Comparison of ENCODE assay signal across 28 cellular contexts in genomic region chr12:108614639-108615038, GRCh38. TPM values are rescaled to one million over a fixed set of nuclear protein-coding genes. Genes with fewer than 3 reads are reported as not detected.
DNase-seq lines count a peak whose midpoint lies in the region; ATAC-seq, FAIRE-seq and TF ChIP-seq lines count a peak whose summit lies in the region.
"Had no signal": no experiment of that assay in that cellular context is flagged by ENCODE, and none has a peak within 500 bp of the region (broad histone marks: within the 10 kb centered on the region; RNA-seq: fewer than 3 reads in every experiment).

No MANE protein-coding gene starts in this region.

- H3K23me2 ChIP-seq in H1 (ENCODE audit: low read depth, low read length) = no peaks in the 10 kb centered on the region

- H3K36me3 ChIP-seq in H1 (ENCODE audit: control insufficient read depth in 2 of 4, insufficient read depth in 4 of 4, low read length in 3 of 4) (no peaks in the 10 kb centered on the region), trophoblast cell (ENCODE audit: control insufficient read depth in 1 of 2, insufficient read depth in 2 of 2, low read length in 2 of 2) (no peaks in the 10 kb centered on the region), heart right ventricle (no peaks in the 10 kb centered on the region)
- H3K36me3 ChIP-seq: adrenal gland, MG63, right atrium auricular region had no signal

- TF ChIP-seq RAD21 in H1 (IDR thresholded peaks at IDR 0.05 in 1 of 2, conservative IDR thresholded peaks at IDR 0.05 in 1 of 2; ENCODE audit: low read depth in 2 of 2, low read length in 2 of 2) = no peak

- no peak for TF ChIP-seq EP300 in H1 (IDR thresholded peaks at IDR 0.05; ENCODE audit: borderline replicate concordance in 1 of 2, low read depth in 2 of 2, low read length in 2 of 2)

- H3K27me3 ChIP-seq in H1 (replicated peaks in 1 of 4; ENCODE audit: control insufficient read depth in 3 of 4, extremely low read depth in 1 of 4, insufficient read depth in 3 of 4, low read length in 3 of 4) = no peaks in the 10 kb centered on the region
- no peaks in the 10 kb centered on the region for H3K27me3 ChIP-seq in trophoblast cell (ENCODE audit: insufficient read depth, low read length)
- no peaks in the 10 kb centered on the region for H3K27me3 ChIP-seq in heart right ventricle
- H3K27me3 ChIP-seq: adrenal gland, body of pancreas, MG63, right atrium auricular region had no signal

- H3K27ac ChIP-seq in H1 (ENCODE audit: low read depth, low read length) (no peak overlapping the region), trophoblast cell (ENCODE audit: low read depth, low read length) (no peak overlapping the region), heart right ventricle (no peak overlapping the region)
- H3K27ac ChIP-seq: adrenal gland, body of pancreas, right atrium auricular region had no signal

- peaks cover 38% of the 10 kb centered on the region for H3K4me1 Mint-ChIP-seq in activated CD8-positive, alpha-beta T cell treated with anti-CD3 and anti-CD28 coated beads, Interleukin-2, amount 10 ng/mL, durations not matched to agents 7 days and 5 days (ENCODE audit: low read depth)
- peaks cover 46% of the 10 kb centered on the region for H3K4me1 Mint-ChIP-seq in activated CD8-positive, alpha-beta T cell treated with anti-CD3 and anti-CD28 coated beads for 36 hours (ENCODE audit: low read depth)
- peaks cover 24 to 41% (median 33%) of the 10 kb centered on the region in 3 donors for H3K4me1 Mint-ChIP-seq in IgD-negative memory B cell

- no peak overlapping the region for H3K9ac ChIP-seq in H1 (replicated peaks in 1 of 4; ENCODE audit: extremely low read depth in 1 of 4, low read depth in 3 of 4, low read length in 3 of 4)
- H3K9ac ChIP-seq in trophoblast cell (ENCODE audit: low read length) = no peak overlapping the region

- TF ChIP-seq CTCF in activated CD8-positive, alpha-beta T cell treated with anti-CD3 and anti-CD28 coated beads for 36 hours (IDR thresholded peaks at IDR 0.05) = no peak
- TF ChIP-seq CTCF in H1 (IDR thresholded peaks at IDR 0.05; ENCODE audit: control extremely low read depth in 1 of 3, insufficient read depth in 1 of 3, low read depth in 1 of 3, low read length in 3 of 3) (no peak), heart right ventricle (IDR thresholded peaks at IDR 0.05) (no peak)

- H4K12ac ChIP-seq in trophoblast cell (ENCODE audit: low read depth, low read length) = no peak overlapping the region

- CTCF ChIA-PET in activated CD8-positive, alpha-beta T cell treated with anti-CD3 and anti-CD28 coated beads, Interleukin-2, amount 10 ng/mL, durations not matched to agents 7 days and 5 days (lab: Charles Lee) = interaction anchor here (7.4 to 10.9 kb wide), 2 partner anchors 17 to 46 kb away, joined by 250 to 574 read pairs; partner anchors contain the start of genes ISCU, SART3 and SELPLG
- CTCF ChIA-PET in activated CD8-positive, alpha-beta T cell treated with anti-CD3 and anti-CD28 coated beads for 36 hours (lab: Charles Lee) = interaction anchor here (7.6 to 15.6 kb wide), 2 partner anchors 18 to 48 kb away, joined by 245 to 645 read pairs; partner anchors contain the start of genes ISCU, SART3 and SELPLG
- CTCF ChIA-PET in H1 (lab: Charles Lee; ENCODE audit: partially characterized antibody) = interaction anchor here (0.6 to 22.5 kb wide), 7 partner anchors 8 to 477 kb away, joined by 3 to 523 read pairs (median 3); partner anchors contain the start of genes ISCU, SART3 and SELPLG

- no peak overlapping the region for H2BK20ac ChIP-seq in H1 (ENCODE audit: low read length)

- intact Hi-C loops in activated CD8-positive, alpha-beta T cell treated with anti-CD3 and anti-CD28 coated beads for 36 hours (cut with micrococcal nuclease) = no loop called here
- intact Hi-C loops in heart right ventricle (cut with DNase I) = loop anchor here in 5 of 10 donors (2.0 to 10.0 kb wide), 4 partner anchors 42 to 480 kb away; partner anchors contain the start of genes ALKBH2 (in 1 of the 5) and UNG (in 1 of the 5)

- H3K27me3 Mint-ChIP-seq in activated CD8-positive, alpha-beta T cell treated with anti-CD3 and anti-CD28 coated beads, Interleukin-2, amount 10 ng/mL, durations not matched to agents 7 days and 5 days (ENCODE audit: low read depth) = no peaks in the 10 kb centered on the region
- no peaks in the 10 kb centered on the region for H3K27me3 Mint-ChIP-seq in activated CD8-positive, alpha-beta T cell treated with anti-CD3 and anti-CD28 coated beads for 36 hours
- H3K27me3 Mint-ChIP-seq in IgD-negative memory B cell = peaks cover 3% of the 10 kb centered on the region

- peak overlapping the region; percentile 2 for H3K27ac Mint-ChIP-seq in activated CD8-positive, alpha-beta T cell treated with anti-CD3 and anti-CD28 coated beads, Interleukin-2, amount 10 ng/mL, durations not matched to agents 7 days and 5 days
- no peak overlapping the region for H3K27ac Mint-ChIP-seq in activated CD8-positive, alpha-beta T cell treated with anti-CD3 and anti-CD28 coated beads for 36 hours
- peak overlapping the region; percentile 20 to 76 (median 65) for H3K27ac Mint-ChIP-seq in IgD-negative memory B cell
- H3K27ac Mint-ChIP-seq: H9, type B pancreatic cell had no signal

- 85% methylated on average over 6 of the region's 6 CpGs; no CpG with 5 or more reads in 1 of the 2 experiments for WGBS in H1 (ENCODE audit: extremely low coverage in 1 of 2, insufficient coverage in 1 of 2, insufficient read length in 1 of 2, insufficient replicate concordance in 2 of 2, low coverage in 1 of 2, low lambda C conversion rate in 2 of 2, missing lambda C conversion rate in 1 of 2), 2 experiments
- WGBS in trophoblast cell (ENCODE audit: extremely low coverage, insufficient coverage, insufficient read length) = no CpG with 5 or more reads among the region's 6 CpGs
- 91% methylated on average over 6 of the region's 6 CpGs for WGBS in heart right ventricle, 2 donors

- FAIRE-seq in H1 (lab: Jason Lieb, UNC) = no peak
- FAIRE-seq: GM19239, RCC 7860 had no signal

- H3K4me3 ChIP-seq in H1 (ENCODE audit: extremely low read depth in 1 of 4, insufficient read depth in 2 of 4, low read depth in 3 of 4, low read length in 4 of 4) (no peak overlapping the region), trophoblast cell (ENCODE audit: low read depth, low read length) (no peak overlapping the region), heart right ventricle (no peak overlapping the region)
- H3K4me3 ChIP-seq: adrenal gland, body of pancreas, MG63, right atrium auricular region had no signal

- H2AFZ ChIP-seq in H1 (ENCODE audit: low read length) (no peak overlapping the region), trophoblast cell (ENCODE audit: insufficient read depth, low read length, poor library complexity) (no peak overlapping the region)

- no peak overlapping the region for H3K56ac ChIP-seq in H1 (replicated peaks; ENCODE audit: insufficient read length, low read depth, low read length)

- no peak for TF ChIP-seq POLR2A in H1 (IDR thresholded peaks at IDR 0.05; ENCODE audit: control extremely low read depth in 1 of 2, low read depth in 2 of 2, low read length in 2 of 2)

- no peak overlapping the region for H4K91ac ChIP-seq in H1 (replicated peaks; ENCODE audit: insufficient read length, low read length)
- peak overlapping the region; percentile 95 for H4K91ac ChIP-seq in trophoblast cell (ENCODE audit: low read depth, low read length)

- no peak overlapping the region for H3K23ac ChIP-seq in H1 (ENCODE audit: insufficient read length)
- H3K23ac ChIP-seq in trophoblast cell (ENCODE audit: low read length) = no peak overlapping the region

- H4K20me1 ChIP-seq in H1 (replicated peaks in 1 of 2; ENCODE audit: control insufficient read depth in 1 of 2, insufficient read depth in 2 of 2, low read length in 2 of 2) = no peaks in the 10 kb centered on the region

- H3K79me2 ChIP-seq in H1 (ENCODE audit: control insufficient read depth in 1 of 2, insufficient read depth in 2 of 2, low read length in 2 of 2) (no peaks in the 10 kb centered on the region), trophoblast cell (ENCODE audit: control insufficient read depth, insufficient read depth, low read length, poor library complexity) (peaks cover 5% of the 10 kb centered on the region)

- H3K4me1 ChIP-seq in H1 (replicated peaks in 1 of 4; ENCODE audit: control insufficient read depth in 3 of 4, insufficient read depth in 4 of 4, low read length in 3 of 4) = peaks cover 0 to 9% (median 4%) of the 10 kb centered on the region in 4 experiments; a peak in 5 of 7 replicates
- peaks cover 20 to 38% of the 10 kb centered on the region in 2 experiments for H3K4me1 ChIP-seq in trophoblast cell (ENCODE audit: control insufficient read depth in 1 of 2, insufficient read depth in 2 of 2, low read length in 2 of 2)
- H3K4me1 ChIP-seq in heart right ventricle = peaks cover 0 to 50% (median 10%) of the 10 kb centered on the region in 9 donors
- H3K4me1 ChIP-seq: body of pancreas had no signal

- H3K9me3 Mint-ChIP-seq in activated CD8-positive, alpha-beta T cell treated with anti-CD3 and anti-CD28 coated beads, Interleukin-2, amount 10 ng/mL, durations not matched to agents 7 days and 5 days (ENCODE audit: insufficient read depth) = peaks cover 8% of the 10 kb centered on the region
- peaks cover 15% of the 10 kb centered on the region for H3K9me3 Mint-ChIP-seq in activated CD8-positive, alpha-beta T cell treated with anti-CD3 and anti-CD28 coated beads for 36 hours
- peaks cover 0 to 7% (median 4%) of the 10 kb centered on the region in 3 donors for H3K9me3 Mint-ChIP-seq in IgD-negative memory B cell
- H3K9me3 Mint-ChIP-seq: type B pancreatic cell had no signal

- no peak overlapping the region for H4K8ac ChIP-seq in H1 (ENCODE audit: extremely low read depth, insufficient read depth, low read length)
- no peak overlapping the region for H4K8ac ChIP-seq in trophoblast cell (ENCODE audit: low read depth, low read length)

- no peak overlapping the region for H2BK15ac ChIP-seq in H1 (ENCODE audit: low read length)

- POLR2A ChIA-PET in activated CD8-positive, alpha-beta T cell treated with anti-CD3 and anti-CD28 coated beads, Interleukin-2, amount 10 ng/mL, durations not matched to agents 7 days and 5 days (lab: Charles Lee) = interaction anchor here (10.1 kb wide), 1 partner anchor 17 kb away, joined by 115 read pairs; the partner anchor contains the start of gene SELPLG
- POLR2A ChIA-PET in activated CD8-positive, alpha-beta T cell treated with anti-CD3 and anti-CD28 coated beads for 36 hours (lab: Charles Lee) = interaction anchor here (1.0 to 5.7 kb wide), 3 partner anchors 13 to 44 kb away, joined by 3 to 70 read pairs (median 3); no protein-coding TSS in a partner anchor
- POLR2A ChIA-PET in H1 (lab: Charles Lee; ENCODE audit: partially characterized antibody) = interaction anchor here (1.6 to 2.7 kb wide), 2 partner anchors 48 to 54 kb away, joined by 3 to 12 read pairs; partner anchors contain the start of gene SART3

- no peak overlapping the region for H4K5ac ChIP-seq in H1 (ENCODE audit: insufficient read length, low read depth, low read length)

- no peak overlapping the region for H3K4me3 Mint-ChIP-seq in activated CD8-positive, alpha-beta T cell treated with anti-CD3 and anti-CD28 coated beads, Interleukin-2, amount 10 ng/mL, durations not matched to agents 7 days and 5 days
- no peak overlapping the region for H3K4me3 Mint-ChIP-seq in activated CD8-positive, alpha-beta T cell treated with anti-CD3 and anti-CD28 coated beads for 36 hours
- H3K4me3 Mint-ChIP-seq in IgD-negative memory B cell = no peak overlapping the region
- H3K4me3 Mint-ChIP-seq: neural crest cell, type B pancreatic cell had no signal

- peaks cover 34% of the 10 kb centered on the region for H3K36me3 Mint-ChIP-seq in activated CD8-positive, alpha-beta T cell treated with anti-CD3 and anti-CD28 coated beads, Interleukin-2, amount 10 ng/mL, durations not matched to agents 7 days and 5 days (ENCODE audit: low read depth)
- H3K36me3 Mint-ChIP-seq in activated CD8-positive, alpha-beta T cell treated with anti-CD3 and anti-CD28 coated beads for 36 hours (ENCODE audit: low read depth) = peaks cover 12% of the 10 kb centered on the region
- H3K36me3 Mint-ChIP-seq in IgD-negative memory B cell = peaks cover 1% of the 10 kb centered on the region
- H3K36me3 Mint-ChIP-seq: type B pancreatic cell had no signal

- no peak for DNase-seq in activated CD8-positive, alpha-beta T cell treated with anti-CD3 and anti-CD28 coated beads, Interleukin-2, amount 10 ng/mL, durations not matched to agents 7 days and 5 days
- no peak for DNase-seq in activated CD8-positive, alpha-beta T cell treated with anti-CD3 and anti-CD28 coated beads for 36 hours
- DNase-seq in H1 (ENCODE audit: low read depth in 1 of 2, low spot score in 2 of 2) = no peak
- no peak for DNase-seq in trophoblast cell
- DNase-seq in NCI-H1048 (lab: John Stamatoyannopoulos, UW) = no peak
- no peak for DNase-seq in heart right ventricle
- no peak for DNase-seq in DMS53 treated with DMSO at 0.1 percent for 48 hours (lab: John Stamatoyannopoulos, UW; ENCODE audit: unreplicated experiment)
- DNase-seq: ACHN; activated CD4-positive, alpha-beta T cell treated with anti-CD3 and anti-CD28 coated beads for 48 hours; adrenal gland; body of pancreas; DMS79 treated with DMSO at 0.1 percent for 48 hours; GF-D8; H9; islet precursor cell; KBM-7; left ventricle myocardium superior; MG63; NCI-H2029 treated with DMSO at 0.1 percent for 48 hours; NCI-H345; SIG-M5; stimulated activated CD4-positive, alpha-beta T cell treated with anti-CD3 and anti-CD28 coated beads, Interleukin-2, amount 100 ng/mL, for 24 hours had no signal

- H2BK12ac ChIP-seq in H1 (ENCODE audit: low read depth, low read length) = 0 out of 2 replicates have a peak overlapping the region, but pooled peaks have one; percentile 50
- H2BK12ac ChIP-seq in trophoblast cell (ENCODE audit: low read length) = peak overlapping the region; percentile 91

- H3K9me3 ChIP-seq in H1 (ENCODE audit: insufficient read depth in 2 of 2, low read depth in 1 of 2, low read length in 1 of 2) = no peaks in the 10 kb centered on the region
- no peaks in the 10 kb centered on the region for H3K9me3 ChIP-seq in trophoblast cell (ENCODE audit: insufficient read depth, low read depth, low read length)
- H3K9me3 ChIP-seq in heart right ventricle = peaks cover 0 to 8% (median 0%) of the 10 kb centered on the region in 11 donors
- H3K9me3 ChIP-seq: adrenal gland, body of pancreas, right atrium auricular region had no signal

- no peak overlapping the region for H2BK5ac ChIP-seq in H1 (ENCODE audit: low read depth, low read length)
- peak overlapping the region; percentile 2 for H2BK5ac ChIP-seq in trophoblast cell (ENCODE audit: low read depth, low read length, poor library complexity)

- ATAC-seq in activated CD8-positive, alpha-beta T cell treated with anti-CD3 and anti-CD28 coated beads, Interleukin-2, amount 10 ng/mL, durations not matched to agents 7 days and 5 days = no peak
- ATAC-seq in activated CD8-positive, alpha-beta T cell treated with anti-CD3 and anti-CD28 coated beads for 36 hours = no peak
- no peak for ATAC-seq in heart right ventricle
- ATAC-seq: body of pancreas, left ventricle myocardium superior had no signal

- H3K4me2 ChIP-seq in H1 (ENCODE audit: insufficient read depth in 1 of 2, low read depth in 2 of 2, low read length in 2 of 2) (no peak overlapping the region), trophoblast cell (ENCODE audit: low read length) (no peak overlapping the region)

- H3K14ac ChIP-seq in H1 (ENCODE audit: insufficient read length) = no peak overlapping the region
- peak overlapping the region; percentile 36 for H3K14ac ChIP-seq in trophoblast cell (ENCODE audit: low read length)

- H3K79me1 ChIP-seq in H1 (ENCODE audit: low read depth, low read length) (no peaks in the 10 kb centered on the region), trophoblast cell (ENCODE audit: low read length) (peaks cover 41% of the 10 kb centered on the region)

- no peak overlapping the region for H2AK5ac ChIP-seq in H1 (ENCODE audit: low read depth, low read length)
- peak overlapping the region; percentile 67 for H2AK5ac ChIP-seq in trophoblast cell (ENCODE audit: low read length)

- H2BK120ac ChIP-seq in H1 (replicated peaks; ENCODE audit: low read depth, low read length) = no peak overlapping the region
- peak overlapping the region; percentile 39 for H2BK120ac ChIP-seq in trophoblast cell (ENCODE audit: insufficient read depth, low read length, poor library complexity)

- no peak overlapping the region for H3K4ac ChIP-seq in H1 (replicated peaks; ENCODE audit: insufficient read length, low read depth, low read length)
- peak overlapping the region; percentile 38 for H3K4ac ChIP-seq in trophoblast cell (ENCODE audit: low read depth, low read length)

- H3K18ac ChIP-seq in H1 (ENCODE audit: extremely low read depth, low read length) = no peak overlapping the region
- H3K18ac ChIP-seq in trophoblast cell (ENCODE audit: low read length) = peak overlapping the region; percentile 10

RNA-seq across cellular contexts. Expression of gene TMEM119, which starts 16.8 kb away (rescaled TPM):
- total RNA-seq in activated CD8-positive, alpha-beta T cell treated with anti-CD3 and anti-CD28 coated beads, Interleukin-2, amount 10 ng/mL, durations not matched to agents 7 days and 5 days = not detected
- total RNA-seq in activated CD8-positive, alpha-beta T cell treated with anti-CD3 and anti-CD28 coated beads for 36 hours = not detected
- polyA plus RNA-seq in IgD-negative memory B cell (0.33 TPM), H1 (2011; rRNA removed) (0.35 TPM in 2 replicates), heart right ventricle (1 to 10 TPM; 1.0 to 2.2 TPM)
- 0.48 and 0.61 TPM in 2 replicates for total RNA-seq in H1 (2021; fragmentation: NEBNext Ultra II Directional; extraction: Animal tissue kit (Norgen Biotek cat#: 25700))
- polyA plus RNA-seq in H1 (2011; cell fraction: cytosol; rRNA removed) = 0.41 TPM
- polyA plus RNA-seq in H1 (2011; cell fraction: nucleus; rRNA removed) = 0.27 TPM
- 0.16 to 0.42 TPM (median 0.24 TPM) in 4 replicates for polyA plus RNA-seq in H1 (2012, experiment 1 of 2)
- polyA plus RNA-seq in H1 (2012, experiment 2 of 2) = 0.26 TPM
- 0.55 TPM for polyA plus RNA-seq in H1 (2013, experiment 1 of 2)
- 0.68 TPM for polyA plus RNA-seq in H1 (2013, experiment 2 of 2)
- polyA minus RNA-seq in H1 (2011; rRNA and poly(A)+ RNA removed) = not detected in 2 replicates
- polyA minus RNA-seq in H1 (2011; cell fraction: cytosol; rRNA and poly(A)+ RNA removed) = not detected
- not detected for polyA minus RNA-seq in H1 (2011; cell fraction: nucleus; rRNA and poly(A)+ RNA removed)
- polyA plus RNA-seq in trophoblast cell (2013) = 16.8 and 19.9 TPM in 2 replicates
- 1 to 10 TPM in 8 of 10 donors, under 1 TPM in 2; 0.57 to 6.9 (median 2.0) TPM for total RNA-seq in heart right ventricle
- total RNA-seq: H9 had no signal

RNA-seq across cellular contexts. Expression of gene SELPLG, which starts 19.1 kb away (rescaled TPM):
- total RNA-seq in activated CD8-positive, alpha-beta T cell treated with anti-CD3 and anti-CD28 coated beads, Interleukin-2, amount 10 ng/mL, durations not matched to agents 7 days and 5 days = 100 to 1,000 TPM; 144 to 150 TPM
- total RNA-seq in activated CD8-positive, alpha-beta T cell treated with anti-CD3 and anti-CD28 coated beads for 36 hours = 10 to 100 TPM; 22.1 to 23.8 TPM
- polyA plus RNA-seq in IgD-negative memory B cell (37.0 TPM), H1 (2011; rRNA removed) (0.18 and 0.19 TPM in 2 replicates), heart right ventricle (1 to 10 TPM in 1 of 2 donors, under 1 TPM in 1; 0.88 to 3.9 TPM)
- total RNA-seq in H1 (2021; fragmentation: NEBNext Ultra II Directional; extraction: Animal tissue kit (Norgen Biotek cat#: 25700)) = 0.13 TPM in 1 of 2 replicates, not detected in the other
- 0.09 TPM for polyA plus RNA-seq in H1 (2011; cell fraction: cytosol; rRNA removed)
- polyA plus RNA-seq in H1 (2011; cell fraction: nucleus; rRNA removed) = 0.09 TPM
- polyA plus RNA-seq in H1 (2012, experiment 1 of 2) = 0.09 TPM in 1 of 4 replicates, not detected in the others
- polyA plus RNA-seq in H1 (2012, experiment 2 of 2) = not detected
- polyA plus RNA-seq in H1 (2013, experiment 1 of 2) = 0.08 TPM
- 0.06 TPM for polyA plus RNA-seq in H1 (2013, experiment 2 of 2)
- 0.10 TPM in 1 of 2 replicates, not detected in the other for polyA minus RNA-seq in H1 (2011; rRNA and poly(A)+ RNA removed)
- not detected for polyA minus RNA-seq in H1 (2011; cell fraction: cytosol; rRNA and poly(A)+ RNA removed)
- polyA minus RNA-seq in H1 (2011; cell fraction: nucleus; rRNA and poly(A)+ RNA removed) = not detected
- 3.6 and 3.7 TPM in 2 replicates for polyA plus RNA-seq in trophoblast cell (2013)
- total RNA-seq in heart right ventricle = 10 to 100 TPM in 1 of 10 donors, 1 to 10 TPM in 9; 1.5 to 17.6 (median 2.4) TPM

RNA-seq across cellular contexts. Expression of gene ISCU, which starts 52.2 kb away (rescaled TPM):
- 10 to 100 TPM; 58.5 to 59.5 TPM for total RNA-seq in activated CD8-positive, alpha-beta T cell treated with anti-CD3 and anti-CD28 coated beads, Interleukin-2, amount 10 ng/mL, durations not matched to agents 7 days and 5 days
- 10 to 100 TPM; 69.4 to 70.5 TPM for total RNA-seq in activated CD8-positive, alpha-beta T cell treated with anti-CD3 and anti-CD28 coated beads for 36 hours
- 488 TPM for polyA plus RNA-seq in IgD-negative memory B cell
- total RNA-seq in H1 (2021; fragmentation: NEBNext Ultra II Directional; extraction: Animal tissue kit (Norgen Biotek cat#: 25700)) = 78.1 and 82.3 TPM in 2 replicates
- 54.5 and 72.1 TPM in 2 replicates for polyA plus RNA-seq in H1 (2011; rRNA removed)
- polyA plus RNA-seq in H1 (2011; cell fraction: cytosol; rRNA removed) = 78.1 TPM
- 62.2 TPM for polyA plus RNA-seq in H1 (2011; cell fraction: nucleus; rRNA removed)
- 90.4 to 92.7 TPM (median 91.1 TPM) in 4 replicates for polyA plus RNA-seq in H1 (2012, experiment 1 of 2)
- polyA plus RNA-seq in H1 (2012, experiment 2 of 2) = 48.9 TPM
- 70.5 TPM for polyA plus RNA-seq in H1 (2013, experiment 1 of 2)
- polyA plus RNA-seq in H1 (2013, experiment 2 of 2) = 70.7 TPM
- polyA minus RNA-seq in H1 (2011; rRNA and poly(A)+ RNA removed) = 43.8 and 59.1 TPM in 2 replicates
- polyA minus RNA-seq in H1 (2011; cell fraction: cytosol; rRNA and poly(A)+ RNA removed) = 19.7 TPM
- polyA minus RNA-seq in H1 (2011; cell fraction: nucleus; rRNA and poly(A)+ RNA removed) = 42.0 TPM
- polyA plus RNA-seq in trophoblast cell (2013) = 154 and 158 TPM in 2 replicates
- 100 to 1,000 TPM; 321 to 630 (median 522) TPM for total RNA-seq in heart right ventricle
- polyA plus RNA-seq in heart right ventricle = 100 to 1,000 TPM; 164 to 215 TPM

RNA-seq across cellular contexts. Expression of gene SART3, which starts 53.7 kb away (rescaled TPM):
- total RNA-seq in activated CD8-positive, alpha-beta T cell treated with anti-CD3 and anti-CD28 coated beads, Interleukin-2, amount 10 ng/mL, durations not matched to agents 7 days and 5 days = 10 to 100 TPM; 67.9 to 76.9 TPM
- total RNA-seq in activated CD8-positive, alpha-beta T cell treated with anti-CD3 and anti-CD28 coated beads for 36 hours = 10 to 100 TPM; 80.1 to 81.4 TPM
- polyA plus RNA-seq in IgD-negative memory B cell (51.9 TPM), H1 (2011; rRNA removed) (16.0 and 21.4 TPM in 2 replicates), heart right ventricle (10 to 100 TPM; 13.5 to 18.3 TPM)
- 89.6 and 103 TPM in 2 replicates for total RNA-seq in H1 (2021; fragmentation: NEBNext Ultra II Directional; extraction: Animal tissue kit (Norgen Biotek cat#: 25700))
- polyA plus RNA-seq in H1 (2011; cell fraction: cytosol; rRNA removed) = 38.1 TPM
- polyA plus RNA-seq in H1 (2011; cell fraction: nucleus; rRNA removed) = 57.9 TPM
- 66.9 to 81.1 TPM (median 74.1 TPM) in 4 replicates for polyA plus RNA-seq in H1 (2012, experiment 1 of 2)
- 10.3 TPM for polyA plus RNA-seq in H1 (2012, experiment 2 of 2)
- polyA plus RNA-seq in H1 (2013, experiment 1 of 2) = 46.8 TPM
- polyA plus RNA-seq in H1 (2013, experiment 2 of 2) = 41.7 TPM
- 53.9 and 54.8 TPM in 2 replicates for polyA minus RNA-seq in H1 (2011; rRNA and poly(A)+ RNA removed)
- 43.7 TPM for polyA minus RNA-seq in H1 (2011; cell fraction: cytosol; rRNA and poly(A)+ RNA removed)
- polyA minus RNA-seq in H1 (2011; cell fraction: nucleus; rRNA and poly(A)+ RNA removed) = 142 TPM
- 32.5 and 34.0 TPM in 2 replicates for polyA plus RNA-seq in trophoblast cell (2013)
- 10 to 100 TPM; 20.7 to 38.0 (median 25.2) TPM for total RNA-seq in heart right ventricle

Comparison
In these comparisons a context has a peak if more than half of its experiments do, and no peak if none do; other contexts are left out.
1. RNA of gene SELPLG, which starts 19.1 kb away (total RNA-seq): 144 to 150 TPM in activated CD8-positive, alpha-beta T cell treated with anti-CD3 and anti-CD28 coated beads, Interleukin-2, amount 10 ng/mL, durations not matched to agents 7 days and 5 days; 22.1 to 23.8 TPM in activated CD8-positive, alpha-beta T cell treated with anti-CD3 and anti-CD28 coated beads for 36 hours, 1.5 to 17.6 TPM in heart right ventricle and 0.13 TPM in H1; every median in the first group is over 4 times any median in the second.